Comparison of ENCODE assay signal across 28 cellular contexts in genomic region chr2:164831180-164831579, GRCh38. TPM values are rescaled to one million over a fixed set of nuclear protein-coding genes. Genes with fewer than 3 reads are reported as not detected.
"Had no signal": no experiment of that assay in that cellular context is flagged by ENCODE, and none has a peak within 500 bp of the region (broad histone marks: within the 10 kb centered on the region; RNA-seq: fewer than 3 reads in every experiment).

No MANE protein-coding gene starts in this region.

- H3K9me3 Mint-ChIP-seq: activated CD4-positive, alpha-beta memory T cell treated with anti-CD3 and anti-CD28 coated beads for 36 hours; activated CD4-positive, alpha-beta T cell treated with anti-CD3 and anti-CD28 coated beads, Interleukin-2, amount 10 ng/mL, durations not matched to agents 24 days and 14 days; activated naive CD4-positive, alpha-beta T cell treated with anti-CD3 and anti-CD28 coated beads for 36 hours; activated naive CD8-positive, alpha-beta T cell treated with anti-CD3 and anti-CD28 coated beads for 36 hours; activated T-helper 1 cell treated with anti-CD3 and anti-CD28 coated beads, Interleukin-12 subunit alpha, Interleukin-12 subunit beta, Interleukin-2, Interleukin-4 antibody, amounts not matched to agents 30 ng/mL and 10 ng/mL and 1 ng/mL, durations not matched to agents 14 hours and 24 hours and 36 hours; natural killer cell; neural progenitor cell; stimulated activated memory B cell treated with anti-CD40 and anti-IgM and Interleukin-4, amounts not matched to agents 10 μg/mL and 1 μg/mL and 100 μg/mL, for 72 hours; stimulated activated naive CD8-positive, alpha-beta T cell treated with anti-CD3 and anti-CD28 coated beads, Interleukin-15, amount 100 ng/mL, for 72 hours; T-cell; T-helper 2 cell treated with Interferon-gamma antibody and Interleukin-4, amounts not matched to agents 5 μg/mL and 100 μg/mL, for 36 hours had no signal

- H3K36me3 Mint-ChIP-seq: activated CD4-positive, alpha-beta memory T cell treated with anti-CD3 and anti-CD28 coated beads for 36 hours; activated naive CD8-positive, alpha-beta T cell treated with anti-CD3 and anti-CD28 coated beads for 36 hours; natural killer cell; neural progenitor cell; stimulated activated memory B cell treated with anti-CD40 and anti-IgM and Interleukin-4, amounts not matched to agents 10 μg/mL and 1 μg/mL and 100 μg/mL, for 72 hours; T-cell had no signal

- H3K27ac ChIP-seq: adrenal gland, body of pancreas, neural progenitor cell, thyroid gland, upper lobe of right lung had no signal

- H3K27me3 ChIP-seq: adrenal gland, body of pancreas, neural progenitor cell, thyroid gland, upper lobe of right lung had no signal

- H3K4me1 ChIP-seq: neural progenitor cell had no signal

- H3K36me3 ChIP-seq: adrenal gland, neural progenitor cell, thyroid gland, upper lobe of right lung had no signal

- ATAC-seq: body of pancreas; natural killer cell; sciatic nerve; stimulated activated memory B cell treated with anti-CD40 and anti-IgM and Interleukin-4, amounts not matched to agents 10 μg/mL and 1 μg/mL and 100 μg/mL, for 72 hours; stimulated activated naive CD8-positive, alpha-beta T cell treated with anti-CD3 and anti-CD28 coated beads, Interleukin-15, amount 100 ng/mL, for 72 hours; T-cell; upper lobe of right lung had no signal

- H3K9me3 ChIP-seq: adrenal gland, body of pancreas, thyroid gland, upper lobe of right lung had no signal

- H3K9ac ChIP-seq: neural progenitor cell had no signal

- H3K4me3 ChIP-seq: adrenal gland, body of pancreas, neural progenitor cell, smooth muscle cell, thyroid gland, upper lobe of right lung had no signal

- H3K27ac Mint-ChIP-seq: activated CD4-positive, alpha-beta memory T cell treated with anti-CD3 and anti-CD28 coated beads for 36 hours; activated CD4-positive, alpha-beta T cell treated with anti-CD3 and anti-CD28 coated beads, Interleukin-2, amount 10 ng/mL, durations not matched to agents 24 days and 14 days; activated naive CD4-positive, alpha-beta T cell treated with anti-CD3 and anti-CD28 coated beads for 36 hours; activated naive CD8-positive, alpha-beta T cell treated with anti-CD3 and anti-CD28 coated beads for 36 hours; activated T-helper 1 cell treated with anti-CD3 and anti-CD28 coated beads, Interleukin-12 subunit alpha, Interleukin-12 subunit beta, Interleukin-2, Interleukin-4 antibody, amounts not matched to agents 30 ng/mL and 10 ng/mL and 1 ng/mL, durations not matched to agents 14 hours and 24 hours and 36 hours; natural killer cell; neural progenitor cell; stimulated activated memory B cell treated with anti-CD40 and anti-IgM and Interleukin-4, amounts not matched to agents 10 μg/mL and 1 μg/mL and 100 μg/mL, for 72 hours; stimulated activated naive CD8-positive, alpha-beta T cell treated with anti-CD3 and anti-CD28 coated beads, Interleukin-15, amount 100 ng/mL, for 72 hours; T-cell; T-helper 2 cell treated with Interferon-gamma antibody and Interleukin-4, amounts not matched to agents 5 μg/mL and 100 μg/mL, for 36 hours had no signal

- H3K4me1 Mint-ChIP-seq: activated CD4-positive, alpha-beta T cell treated with anti-CD3 and anti-CD28 coated beads, Interleukin-2, amount 10 ng/mL, durations not matched to agents 24 days and 14 days; natural killer cell; neural progenitor cell; T-cell had no signal

- H3K27me3 Mint-ChIP-seq: stimulated activated memory B cell treated with anti-CD40 and anti-IgM and Interleukin-4, amounts not matched to agents 10 μg/mL and 1 μg/mL and 100 μg/mL, for 72 hours; stimulated activated naive CD8-positive, alpha-beta T cell treated with anti-CD3 and anti-CD28 coated beads, Interleukin-15, amount 100 ng/mL, for 72 hours had no signal

- DNase-seq: activated CD4-positive, alpha-beta memory T cell treated with anti-CD3 and anti-CD28 coated beads for 36 hours; activated CD4-positive, alpha-beta T cell treated with anti-CD3 and anti-CD28 coated beads, Interleukin-2, amount 10 ng/mL, durations not matched to agents 24 days and 14 days; activated CD8-positive, alpha-beta memory T cell treated with anti-CD3 and anti-CD28 coated beads, Interleukin-2, amount 50 U/mL, for 4 hours; activated effector memory CD4-positive, alpha-beta T cell treated with anti-CD3 and anti-CD28 coated beads, Interleukin-2, amount 50 U/mL, for 16 hours; activated naive CD4-positive, alpha-beta T cell treated with anti-CD3 and anti-CD28 coated beads for 36 hours; activated naive CD8-positive, alpha-beta T cell treated with anti-CD3 and anti-CD28 coated beads for 36 hours; activated T-cell treated with anti-CD3 and anti-CD28 coated beads, Interleukin-2, amount 50 U/mL, for 1 hour; adrenal gland; aorta; body of pancreas; effector CD4-positive, alpha-beta T cell; erythroblast; mesenchymal stem cell; natural killer cell; stimulated activated CD4-positive, alpha-beta T cell treated with anti-CD3 and anti-CD28 coated beads, Interleukin-1b, Interleukin-23, amount 100 ng/mL, for 48 hours; stimulated activated CD4-positive, alpha-beta T cell treated with anti-CD3 and anti-CD28 coated beads, Interleukin-4, amount 100 ng/mL, for 4 hours; stimulated activated CD8-positive, alpha-beta memory T cell treated with anti-CD3 and anti-CD28 coated beads, Interleukin-4, amount 100 ng/mL, for 48 hours; stimulated activated naive CD8-positive, alpha-beta T cell treated with anti-CD3 and anti-CD28 coated beads, Interleukin-15, amount 100 ng/mL, for 72 hours; T-cell; thyroid gland; upper lobe of right lung had no signal

- H3K4me3 Mint-ChIP-seq: activated CD4-positive, alpha-beta memory T cell treated with anti-CD3 and anti-CD28 coated beads for 36 hours; activated CD4-positive, alpha-beta T cell treated with anti-CD3 and anti-CD28 coated beads, Interleukin-2, amount 10 ng/mL, durations not matched to agents 24 days and 14 days; activated naive CD4-positive, alpha-beta T cell treated with anti-CD3 and anti-CD28 coated beads for 36 hours; activated naive CD8-positive, alpha-beta T cell treated with anti-CD3 and anti-CD28 coated beads for 36 hours; activated T-helper 1 cell treated with anti-CD3 and anti-CD28 coated beads, Interleukin-12 subunit alpha, Interleukin-12 subunit beta, Interleukin-2, Interleukin-4 antibody, amounts not matched to agents 30 ng/mL and 10 ng/mL and 1 ng/mL, durations not matched to agents 14 hours and 24 hours and 36 hours; natural killer cell; neural progenitor cell; stimulated activated memory B cell treated with anti-CD40 and anti-IgM and Interleukin-4, amounts not matched to agents 10 μg/mL and 1 μg/mL and 100 μg/mL, for 72 hours; stimulated activated naive CD8-positive, alpha-beta T cell treated with anti-CD3 and anti-CD28 coated beads, Interleukin-15, amount 100 ng/mL, for 72 hours; T-cell; T-helper 2 cell treated with Interferon-gamma antibody and Interleukin-4, amounts not matched to agents 5 μg/mL and 100 μg/mL, for 36 hours had no signal

RNA-seq across cellular contexts. Expression of gene COBLL1, which starts 10.4 kb away (rescaled TPM):
- total RNA-seq: activated CD4-positive, alpha-beta memory T cell treated with anti-CD3 and anti-CD28 coated beads for 36 hours; activated CD4-positive, alpha-beta T cell treated with anti-CD3 and anti-CD28 coated beads, Interleukin-2, amount 10 ng/mL, durations not matched to agents 24 days and 14 days; activated CD8-positive, alpha-beta memory T cell treated with anti-CD3 and anti-CD28 coated beads for 36 hours; activated naive CD4-positive, alpha-beta T cell treated with anti-CD3 and anti-CD28 coated beads for 36 hours; activated T-helper 1 cell treated with anti-CD3 and anti-CD28 coated beads, Interleukin-12 subunit alpha, Interleukin-12 subunit beta, Interleukin-2, Interleukin-4 antibody, amounts not matched to agents 30 ng/mL and 10 ng/mL and 1 ng/mL, durations not matched to agents 14 hours and 24 hours and 36 hours had no signal
